Comparison of ENCODE assay signal across 1 cellular context in the genomic region with DNA sequence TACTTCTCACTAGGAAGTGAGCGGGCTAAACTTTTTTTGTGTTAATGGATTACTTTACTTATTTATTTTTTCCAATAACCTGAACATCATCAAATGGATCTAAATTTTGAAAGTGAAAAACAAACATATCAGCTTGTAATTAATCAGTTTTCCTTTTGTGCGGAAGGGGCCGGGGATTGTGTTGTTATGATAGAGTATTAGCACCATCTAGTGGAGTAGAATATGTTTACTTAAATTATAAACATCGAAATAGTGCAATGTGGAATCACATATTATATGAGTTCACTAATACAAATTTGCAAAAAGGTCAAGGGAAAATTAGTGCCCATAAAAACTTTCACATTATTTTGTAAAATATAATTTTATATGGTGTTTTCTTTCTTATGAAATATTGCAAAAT.
TF ChIP-seq lines count a peak whose summit lies in the region.

No MANE protein-coding gene starts in this region.

TF ChIP-seq in IMR-90, 13 proteins besides CTCF, POLR2A, EP300 and RAD21 (continued from another document):
- TF ChIP-seq SMC3 (IDR thresholded peaks at IDR 0.05; ENCODE audit: low read depth, low read length) = peak; percentile 70
